Comparison of ENCODE assay signal across 1 cellular context in the genomic region with DNA sequence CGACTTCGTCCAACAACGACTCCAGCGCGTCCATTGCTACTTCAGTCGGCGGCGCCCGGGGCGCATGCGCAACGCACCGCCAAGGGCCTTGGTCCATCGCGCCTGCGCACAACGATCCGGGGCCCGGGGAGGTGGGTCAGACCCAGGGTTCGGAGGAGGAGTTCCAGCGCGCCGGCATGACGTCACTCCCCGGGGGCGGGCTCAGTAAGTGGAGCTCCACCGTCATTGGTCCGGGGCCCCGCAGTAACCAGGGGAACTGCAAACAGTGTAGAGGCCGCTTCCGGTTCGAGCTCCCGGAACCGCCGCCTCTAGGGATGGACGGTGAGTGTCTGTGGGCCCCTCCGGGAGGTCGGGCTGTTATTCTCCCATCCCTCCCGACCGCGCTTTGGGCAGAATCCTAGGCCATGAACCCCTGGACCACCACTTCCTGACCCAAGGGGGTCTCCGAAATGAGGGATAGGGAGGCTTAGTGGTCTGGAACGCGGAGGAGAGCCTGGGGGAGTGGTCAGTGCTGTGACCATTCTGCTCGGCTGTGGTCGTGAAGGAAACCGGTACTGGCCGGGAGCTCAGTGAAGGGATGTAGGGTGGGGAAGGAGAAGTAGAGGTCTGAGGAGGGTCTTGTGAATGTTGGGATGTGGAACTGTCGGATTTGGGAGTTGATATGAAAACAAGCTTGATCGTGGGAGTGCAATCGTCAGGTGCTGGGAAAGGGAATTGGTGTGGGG.
TF ChIP-seq lines count a peak whose summit lies in the region.

GTF3C1 (minus strand) TSS at position 57 of the 725 bp plus-strand sequence; CDS start at position 34, 23 bp downstream.
KATNIP (plus strand) TSS at position 288 of the 725 bp plus-strand sequence; CDS start at position 315, 27 bp downstream.

TF ChIP-seq in HepG2, 621 proteins besides CTCF, POLR2A, EP300 and RAD21 (continued from another document and continues in another):
- TF ChIP-seq SAFB2 (CRISPR knock-in tag; IDR thresholded peaks at IDR 0.05; ENCODE audit: borderline replicate concordance, low read depth) = 0 out of 2 replicates have a peak, but pooled peaks have one; percentile 46
- TF ChIP-seq ZNF567 (CRISPR knock-in tag; IDR thresholded peaks at IDR 0.05; ENCODE audit: borderline replicate concordance) = no peak
- TF ChIP-seq MTF1 (CRISPR knock-in tag; IDR thresholded peaks at IDR 0.05) = no peak
- TF ChIP-seq CBX2 (IDR thresholded peaks at IDR 0.05; ENCODE audit: low read depth, low read length) = no peak
- TF ChIP-seq CBX2 (CRISPR knock-in tag; IDR thresholded peaks at IDR 0.05; ENCODE audit: low read depth) = no peak
- peak; percentile 47; the same call in 1 of the 2 replicates for TF ChIP-seq HMG20B (CRISPR knock-in tag; conservative IDR thresholded peaks at IDR 0.05)
- no peak for TF ChIP-seq NR1H2 (CRISPR knock-in tag; IDR thresholded peaks at IDR 0.05; ENCODE audit: borderline replicate concordance, low read depth)
- TF ChIP-seq ZNF136 (CRISPR knock-in tag; IDR thresholded peaks at IDR 0.05; ENCODE audit: low read depth) = peak; percentile 78; the same call in 1 of the 2 replicates
- peak; percentile 97 for TF ChIP-seq RFX3 (CRISPR knock-in tag; IDR thresholded peaks at IDR 0.05)
- peak; percentile 74 for TF ChIP-seq ETV5 (CRISPR knock-in tag; IDR thresholded peaks at IDR 0.05; ENCODE audit: borderline replicate concordance)
- peak; percentile 64; the same call in 1 of the 2 replicates for TF ChIP-seq SIN3B (IDR thresholded peaks at IDR 0.05; ENCODE audit: low read length)
- TF ChIP-seq ZNF724P (CRISPR knock-in tag; IDR thresholded peaks at IDR 0.05; ENCODE audit: borderline replicate concordance) = no peak
- TF ChIP-seq, protein P1, sequence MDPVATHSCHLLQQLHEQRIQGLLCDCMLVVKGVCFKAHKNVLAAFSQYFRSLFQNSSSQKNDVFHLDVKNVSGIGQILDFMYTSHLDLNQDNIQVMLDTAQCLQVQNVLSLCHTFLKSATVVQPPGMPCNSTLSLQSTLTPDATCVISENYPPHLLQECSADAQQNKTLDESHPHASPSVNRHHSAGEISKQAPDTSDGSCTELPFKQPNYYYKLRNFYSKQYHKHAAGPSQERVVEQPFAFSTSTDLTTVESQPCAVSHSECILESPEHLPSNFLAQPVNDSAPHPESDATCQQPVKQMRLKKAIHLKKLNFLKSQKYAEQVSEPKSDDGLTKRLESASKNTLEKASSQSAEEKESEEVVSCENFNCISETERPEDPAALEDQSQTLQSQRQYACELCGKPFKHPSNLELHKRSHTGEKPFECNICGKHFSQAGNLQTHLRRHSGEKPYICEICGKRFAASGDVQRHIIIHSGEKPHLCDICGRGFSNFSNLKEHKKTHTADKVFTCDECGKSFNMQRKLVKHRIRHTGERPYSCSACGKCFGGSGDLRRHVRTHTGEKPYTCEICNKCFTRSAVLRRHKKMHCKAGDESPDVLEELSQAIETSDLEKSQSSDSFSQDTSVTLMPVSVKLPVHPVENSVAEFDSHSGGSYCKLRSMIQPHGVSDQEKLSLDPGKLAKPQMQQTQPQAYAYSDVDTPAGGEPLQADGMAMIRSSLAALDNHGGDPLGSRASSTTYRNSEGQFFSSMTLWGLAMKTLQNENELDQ (CRISPR knock-in tag; IDR thresholded peaks at IDR 0.05; ENCODE audit: borderline replicate concordance) = peak; percentile 79; the same call in 1 of the 2 replicates
- peak; percentile 78; the same call in 1 of the 2 replicates for TF ChIP-seq ZNF142 (CRISPR knock-in tag; IDR thresholded peaks at IDR 0.05)
- TF ChIP-seq, protein P2, sequence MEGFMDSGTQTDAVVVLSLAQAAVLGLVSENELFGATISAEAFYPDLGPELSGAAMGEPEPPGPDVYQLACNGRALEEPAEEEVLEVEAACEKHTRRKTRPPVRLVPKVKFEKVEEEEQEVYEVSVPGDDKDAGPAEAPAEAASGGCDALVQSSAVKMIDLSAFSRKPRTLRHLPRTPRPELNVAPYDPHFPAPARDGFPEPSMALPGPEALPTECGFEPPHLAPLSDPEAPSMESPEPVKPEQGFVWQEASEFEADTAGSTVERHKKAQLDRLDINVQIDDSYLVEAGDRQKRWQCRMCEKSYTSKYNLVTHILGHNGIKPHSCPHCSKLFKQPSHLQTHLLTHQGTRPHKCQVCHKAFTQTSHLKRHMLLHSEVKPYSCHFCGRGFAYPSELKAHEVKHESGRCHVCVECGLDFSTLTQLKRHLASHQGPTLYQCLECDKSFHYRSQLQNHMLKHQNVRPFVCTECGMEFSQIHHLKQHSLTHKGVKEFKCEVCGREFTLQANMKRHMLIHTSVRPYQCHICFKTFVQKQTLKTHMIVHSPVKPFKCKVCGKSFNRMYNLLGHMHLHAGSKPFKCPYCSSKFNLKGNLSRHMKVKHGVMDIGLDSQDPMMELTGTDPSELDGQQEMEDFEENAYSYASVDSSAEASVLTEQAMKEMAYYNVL (CRISPR knock-in tag; IDR thresholded peaks at IDR 0.05; ENCODE audit: borderline replicate concordance) = peak; percentile 33; the same call in 1 of the 2 replicates
- peak; percentile 93 for TF ChIP-seq CREM (IDR thresholded peaks at IDR 0.05)
- TF ChIP-seq CREM (CRISPR knock-in tag; IDR thresholded peaks at IDR 0.05) = no peak; the same call in 1 of the 2 replicates
- TF ChIP-seq ZNF607 (CRISPR knock-in tag; IDR thresholded peaks at IDR 0.05; ENCODE audit: borderline replicate concordance) = peak; percentile 68; the same call in 1 of the 2 replicates
- no peak for TF ChIP-seq ZNF296 (CRISPR knock-in tag; conservative IDR thresholded peaks at IDR 0.05)
- no peak for TF ChIP-seq ZNF24 (IDR thresholded peaks at IDR 0.05)
- 0 out of 2 replicates have a peak, but pooled peaks have one; percentile 22 for TF ChIP-seq ZNF275 (CRISPR knock-in tag; IDR thresholded peaks at IDR 0.05; ENCODE audit: borderline replicate concordance)
- TF ChIP-seq NFE2 (CRISPR knock-in tag; IDR thresholded peaks at IDR 0.05) = no peak
- TF ChIP-seq, protein P3, sequence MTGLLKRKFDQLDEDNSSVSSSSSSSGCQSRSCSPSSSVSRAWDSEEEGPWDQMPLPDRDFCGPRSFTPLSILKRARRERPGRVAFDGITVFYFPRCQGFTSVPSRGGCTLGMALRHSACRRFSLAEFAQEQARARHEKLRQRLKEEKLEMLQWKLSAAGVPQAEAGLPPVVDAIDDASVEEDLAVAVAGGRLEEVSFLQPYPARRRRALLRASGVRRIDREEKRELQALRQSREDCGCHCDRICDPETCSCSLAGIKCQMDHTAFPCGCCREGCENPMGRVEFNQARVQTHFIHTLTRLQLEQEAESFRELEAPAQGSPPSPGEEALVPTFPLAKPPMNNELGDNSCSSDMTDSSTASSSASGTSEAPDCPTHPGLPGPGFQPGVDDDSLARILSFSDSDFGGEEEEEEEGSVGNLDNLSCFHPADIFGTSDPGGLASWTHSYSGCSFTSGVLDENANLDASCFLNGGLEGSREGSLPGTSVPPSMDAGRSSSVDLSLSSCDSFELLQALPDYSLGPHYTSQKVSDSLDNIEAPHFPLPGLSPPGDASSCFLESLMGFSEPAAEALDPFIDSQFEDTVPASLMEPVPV (CRISPR knock-in tag; IDR thresholded peaks at IDR 0.05) = peak; percentile 54; the same call in 1 of the 2 replicates
- TF ChIP-seq RFX1 (IDR thresholded peaks at IDR 0.05) = peak; percentile 98
- 0 out of 2 replicates have a peak, but pooled peaks have one; percentile 31 for TF ChIP-seq HOXD1 (CRISPR knock-in tag; IDR thresholded peaks at IDR 0.05)
- peak; percentile 12; the same call in 1 of the 2 replicates for TF ChIP-seq ZNF782 (CRISPR knock-in tag; IDR thresholded peaks at IDR 0.05; ENCODE audit: borderline replicate concordance)
- TF ChIP-seq ZNF234 (CRISPR knock-in tag; conservative IDR thresholded peaks at IDR 0.05) = no peak
- TF ChIP-seq ZFP82 (CRISPR knock-in tag; IDR thresholded peaks at IDR 0.05; ENCODE audit: borderline replicate concordance) = no peak
- peak; percentile 100 for TF ChIP-seq ATF7 (IDR thresholded peaks at IDR 0.05)
- TF ChIP-seq ATF7 (CRISPR knock-in tag; IDR thresholded peaks at IDR 0.05) = peak; percentile 96
- TF ChIP-seq, protein P4, sequence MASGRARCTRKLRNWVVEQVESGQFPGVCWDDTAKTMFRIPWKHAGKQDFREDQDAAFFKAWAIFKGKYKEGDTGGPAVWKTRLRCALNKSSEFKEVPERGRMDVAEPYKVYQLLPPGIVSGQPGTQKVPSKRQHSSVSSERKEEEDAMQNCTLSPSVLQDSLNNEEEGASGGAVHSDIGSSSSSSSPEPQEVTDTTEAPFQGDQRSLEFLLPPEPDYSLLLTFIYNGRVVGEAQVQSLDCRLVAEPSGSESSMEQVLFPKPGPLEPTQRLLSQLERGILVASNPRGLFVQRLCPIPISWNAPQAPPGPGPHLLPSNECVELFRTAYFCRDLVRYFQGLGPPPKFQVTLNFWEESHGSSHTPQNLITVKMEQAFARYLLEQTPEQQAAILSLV (CRISPR knock-in tag; IDR thresholded peaks at IDR 0.05; ENCODE audit: borderline replicate concordance) = no peak; the same call in 1 of the 2 replicates
- TF ChIP-seq KDM5A (IDR thresholded peaks at IDR 0.05; ENCODE audit: borderline replicate concordance, low read length) = peak; percentile 91
- 0 out of 2 replicates have a peak, but pooled peaks have one; percentile 8 for TF ChIP-seq BCL6 (CRISPR knock-in tag; IDR thresholded peaks at IDR 0.05)
- no peak; the same call in 1 of the 2 replicates for TF ChIP-seq ZNF160 (CRISPR knock-in tag; IDR thresholded peaks at IDR 0.05)
- no peak for TF ChIP-seq ZNF18 (CRISPR knock-in tag; IDR thresholded peaks at IDR 0.05; ENCODE audit: insufficient replicate concordance)
- no peak for TF ChIP-seq ZNF354B (CRISPR knock-in tag; IDR thresholded peaks at IDR 0.05)
- no peak for TF ChIP-seq TCF7L2 (IDR thresholded peaks at IDR 0.05; ENCODE audit: low read depth, low read length)
- TF ChIP-seq CERS6 (CRISPR knock-in tag; IDR thresholded peaks at IDR 0.05) = no peak
- TF ChIP-seq ATF4 (CRISPR knock-in tag; IDR thresholded peaks at IDR 0.05) = peak in 1 of 2 experiments; percentile 1; a peak in 1 of 4 replicates
